In genomic region chr4:7987148-7987989, GRCh38 we compare ENCODE assay signal across 8 cellular contexts. TPM values are rescaled to one million over a fixed set of nuclear protein-coding genes. Genes with fewer than 3 reads are reported as not detected.
DNase-seq lines count a peak whose midpoint lies in the region; ATAC-seq and TF ChIP-seq lines count a peak whose summit lies in the region.

No MANE protein-coding gene starts in this region.

- H3K4me3 ChIP-seq in A673 (ENCODE audit: low read depth, low read length, poor library complexity, severe bottlenecking) (no peak overlapping the region), endodermal cell (ENCODE audit: low read length) (no peak overlapping the region)

- intact Hi-C loops in A673 (cut with micrococcal nuclease; ENCODE audit: unreplicated experiment): loop anchor here (1.0 to 5.0 kb wide), 4 partner anchors 145 to 265 kb away; no protein-coding TSS in a partner anchor

- DNase-seq in A673 (ENCODE audit: low spot score) (peak; percentile 82), NCI-H82 (lab: John Stamatoyannopoulos, UW) (peak; percentile 80), endodermal cell (peak; percentile 95), mesothelial cell of epicardium (ENCODE audit: low spot score in 2 of 2, unreplicated experiment in 2 of 2) (peak; percentile 65 to 75)
- peak; percentile 40 to 65 for DNase-seq in activated CD8-positive, alpha-beta memory T cell treated with anti-CD3 and anti-CD28 coated beads for 1 hour (ENCODE audit: extremely low read depth in 1 of 2, low read depth in 1 of 2)
- DNase-seq in stimulated activated CD8-positive, alpha-beta memory T cell treated with anti-CD3 and anti-CD28 coated beads, Interleukin-4, amount 100 ng/mL, for 48 hours: peak; percentile 90

- H3K27me3 ChIP-seq in A673 (replicated peaks; ENCODE audit: insufficient read depth, low read depth, low read length, poor library complexity) (no peaks in the 10 kb centered on the region), endodermal cell (ENCODE audit: control insufficient read depth, insufficient read depth, low read length, poor library complexity, severe bottlenecking) (no peaks in the 10 kb centered on the region)

- H3K9me3 Mint-ChIP-seq in endodermal cell (no peaks in the 10 kb centered on the region), mesothelial cell of epicardium (peaks cover 4% of the 10 kb centered on the region)

- no peaks in the 10 kb centered on the region for H3K9me3 ChIP-seq in A673 (ENCODE audit: low read depth, low read length, poor library complexity, severe bottlenecking)
- H3K9me3 ChIP-seq in endodermal cell (ENCODE audit: control insufficient read depth, low read length): no peaks in the 10 kb centered on the region

- H3K27ac Mint-ChIP-seq in endodermal cell (no peak overlapping the region), mesothelial cell of epicardium (no peak overlapping the region)

- H3K27me3 Mint-ChIP-seq in endodermal cell (ENCODE audit: insufficient read depth) (no peaks in the 10 kb centered on the region), mesothelial cell of epicardium (ENCODE audit: low read depth) (no peaks in the 10 kb centered on the region)

- H3K27ac ChIP-seq in A673 (ENCODE audit: low read depth, low read length, poor library complexity, severe bottlenecking) (no peak overlapping the region), endodermal cell (ENCODE audit: low read depth, low read length) (no peak overlapping the region)

- POLR2A ChIA-PET in A673 (lab: Charles Lee; ENCODE audit: low non-redundant PET): no interaction called here

- 49 to 51% methylated on average over 9 to 10 of the region's 10 CpGs for WGBS in endodermal cell (ENCODE audit: insufficient coverage in 1 of 2, insufficient read length in 1 of 2), 2 experiments

- H3K4me1 ChIP-seq in A673 (ENCODE audit: insufficient read depth, low read length, poor library complexity, severe bottlenecking) (no peaks in the 10 kb centered on the region), endodermal cell (ENCODE audit: control insufficient read depth, insufficient read depth, low read length) (no peaks in the 10 kb centered on the region)

- H3K4me1 Mint-ChIP-seq in endodermal cell (peaks cover 3% of the 10 kb centered on the region), mesothelial cell of epicardium (peaks cover 9% of the 10 kb centered on the region)

- H3K36me3 ChIP-seq in A673 (ENCODE audit: insufficient read depth, low read length, poor library complexity, severe bottlenecking) (no peaks in the 10 kb centered on the region), endodermal cell (ENCODE audit: control insufficient read depth, insufficient read depth, low read length) (no peaks in the 10 kb centered on the region)

- H3K36me3 Mint-ChIP-seq in endodermal cell (ENCODE audit: low read depth): no peaks in the 10 kb centered on the region
- peaks cover 2% of the 10 kb centered on the region for H3K36me3 Mint-ChIP-seq in mesothelial cell of epicardium

- ATAC-seq in GM18502 (IDR thresholded peaks at IDR 0.05; ENCODE audit: poor library complexity, unreplicated experiment) (peak; percentile 87), HG03139 (IDR thresholded peaks at IDR 0.05; ENCODE audit: unreplicated experiment) (peak; percentile 78)

- TF ChIP-seq CTCF in A673 (conservative IDR thresholded peaks at IDR 0.05; ENCODE audit: low read depth, low read length): peak; percentile 90
- TF ChIP-seq CTCF in endodermal cell (conservative IDR thresholded peaks at IDR 0.05): peak; percentile 94
- peak; percentile 86 for TF ChIP-seq CTCF in mesothelial cell of epicardium (IDR thresholded peaks at IDR 0.05; ENCODE audit: unreplicated experiment)

- H3K4me3 Mint-ChIP-seq in endodermal cell (no peak overlapping the region), mesothelial cell of epicardium (no peak overlapping the region)

- CTCF ChIA-PET in A673 (lab: Charles Lee): interaction anchor here (1.1 to 2.2 kb wide), 5 partner anchors 183 to 226 kb away, joined by 3 to 11 read pairs (median 6); no protein-coding TSS in a partner anchor

- no peak overlapping the region for H3K9ac ChIP-seq in endodermal cell (ENCODE audit: extremely low read depth, low read length, poor library complexity, severe bottlenecking)

- no TSS peak for BruUV-seq in A673 (replicated peaks; lab: Mats Ljungman, UMichigan)

RNA-seq across cellular contexts. Expression of gene AFAP1, which starts 47.7 kb away (rescaled TPM):
- total RNA-seq in A673 (2021) (42.6 and 42.9 TPM in 2 replicates), endodermal cell (10 to 100 TPM; 18.2 to 22.5 TPM), mesothelial cell of epicardium (75.4 to 82.4 TPM (median 79.1 TPM) in 3 replicates)
- polyA plus RNA-seq in endodermal cell (2013, experiment 1 of 2): 24.1 TPM
- polyA plus RNA-seq in endodermal cell (2013, experiment 2 of 2): 22.7 TPM
